1 cellular context compared by ENCODE assay signal in genomic region chr16:81035975-81036750, GRCh38.
TF ChIP-seq lines count a peak whose summit lies in the region.

No MANE protein-coding gene starts in this region.

TF ChIP-seq in HepG2, 621 proteins besides CTCF, POLR2A, EP300 and RAD21 (continued from another document and continues in another):
- TF ChIP-seq, protein P1, sequence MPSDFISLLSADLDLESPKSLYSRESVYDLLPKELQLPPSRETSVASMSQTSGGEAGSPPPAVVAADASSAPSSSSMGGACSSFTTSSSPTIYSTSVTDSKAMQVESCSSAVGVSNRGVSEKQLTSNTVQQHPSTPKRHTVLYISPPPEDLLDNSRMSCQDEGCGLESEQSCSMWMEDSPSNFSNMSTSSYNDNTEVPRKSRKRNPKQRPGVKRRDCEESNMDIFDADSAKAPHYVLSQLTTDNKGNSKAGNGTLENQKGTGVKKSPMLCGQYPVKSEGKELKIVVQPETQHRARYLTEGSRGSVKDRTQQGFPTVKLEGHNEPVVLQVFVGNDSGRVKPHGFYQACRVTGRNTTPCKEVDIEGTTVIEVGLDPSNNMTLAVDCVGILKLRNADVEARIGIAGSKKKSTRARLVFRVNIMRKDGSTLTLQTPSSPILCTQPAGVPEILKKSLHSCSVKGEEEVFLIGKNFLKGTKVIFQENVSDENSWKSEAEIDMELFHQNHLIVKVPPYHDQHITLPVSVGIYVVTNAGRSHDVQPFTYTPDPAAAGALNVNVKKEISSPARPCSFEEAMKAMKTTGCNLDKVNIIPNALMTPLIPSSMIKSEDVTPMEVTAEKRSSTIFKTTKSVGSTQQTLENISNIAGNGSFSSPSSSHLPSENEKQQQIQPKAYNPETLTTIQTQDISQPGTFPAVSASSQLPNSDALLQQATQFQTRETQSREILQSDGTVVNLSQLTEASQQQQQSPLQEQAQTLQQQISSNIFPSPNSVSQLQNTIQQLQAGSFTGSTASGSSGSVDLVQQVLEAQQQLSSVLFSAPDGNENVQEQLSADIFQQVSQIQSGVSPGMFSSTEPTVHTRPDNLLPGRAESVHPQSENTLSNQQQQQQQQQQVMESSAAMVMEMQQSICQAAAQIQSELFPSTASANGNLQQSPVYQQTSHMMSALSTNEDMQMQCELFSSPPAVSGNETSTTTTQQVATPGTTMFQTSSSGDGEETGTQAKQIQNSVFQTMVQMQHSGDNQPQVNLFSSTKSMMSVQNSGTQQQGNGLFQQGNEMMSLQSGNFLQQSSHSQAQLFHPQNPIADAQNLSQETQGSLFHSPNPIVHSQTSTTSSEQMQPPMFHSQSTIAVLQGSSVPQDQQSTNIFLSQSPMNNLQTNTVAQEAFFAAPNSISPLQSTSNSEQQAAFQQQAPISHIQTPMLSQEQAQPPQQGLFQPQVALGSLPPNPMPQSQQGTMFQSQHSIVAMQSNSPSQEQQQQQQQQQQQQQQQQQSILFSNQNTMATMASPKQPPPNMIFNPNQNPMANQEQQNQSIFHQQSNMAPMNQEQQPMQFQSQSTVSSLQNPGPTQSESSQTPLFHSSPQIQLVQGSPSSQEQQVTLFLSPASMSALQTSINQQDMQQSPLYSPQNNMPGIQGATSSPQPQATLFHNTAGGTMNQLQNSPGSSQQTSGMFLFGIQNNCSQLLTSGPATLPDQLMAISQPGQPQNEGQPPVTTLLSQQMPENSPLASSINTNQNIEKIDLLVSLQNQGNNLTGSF (CRISPR knock-in tag; IDR thresholded peaks at IDR 0.05) = peak; percentile 44; the same call in 1 of the 2 replicates
- TF ChIP-seq ZNF883 (CRISPR knock-in tag; IDR thresholded peaks at IDR 0.05; ENCODE audit: not compliant biosample characterization) (peak; percentile 37), HMGA1 (CRISPR knock-in tag; conservative IDR thresholded peaks at IDR 0.05) (no peak), SOX6 (IDR thresholded peaks at IDR 0.05) (no peak), SOX6 (CRISPR knock-in tag; IDR thresholded peaks at IDR 0.05) (no peak), YY1 (IDR thresholded peaks at IDR 0.05; ENCODE audit: insufficient read depth, insufficient replicate concordance, low read depth, low read length) (peak; percentile 51), MXD4 (CRISPR knock-in tag; IDR thresholded peaks at IDR 0.05) (no peak), ZBTB7B (CRISPR knock-in tag; IDR thresholded peaks at IDR 0.05) (no peak), ZNF614 (CRISPR knock-in tag; IDR thresholded peaks at IDR 0.05; ENCODE audit: borderline replicate concordance) (0 out of 2 replicates have a peak, but pooled peaks have one; percentile 43), ZC3H4 (CRISPR knock-in tag; IDR thresholded peaks at IDR 0.05; ENCODE audit: borderline replicate concordance) (no peak), ZNF451 (CRISPR knock-in tag; IDR thresholded peaks at IDR 0.05) (no peak), ZNF891 (CRISPR knock-in tag; IDR thresholded peaks at IDR 0.05) (0 out of 2 replicates have a peak, but pooled peaks have one; percentile 35), ZFP36L1 (CRISPR knock-in tag; IDR thresholded peaks at IDR 0.05) (no peak), NCOA5 (CRISPR knock-in tag; IDR thresholded peaks at IDR 0.05) (no peak), HMGXB4 (CRISPR knock-in tag; IDR thresholded peaks at IDR 0.05; ENCODE audit: borderline replicate concordance in 1 of 2, low read depth in 1 of 2) (peak in 1 of 2 experiments; percentile 5; a peak in 1 of 4 replicates), GLI4 (CRISPR knock-in tag; IDR thresholded peaks at IDR 0.05; ENCODE audit: borderline replicate concordance) (0 out of 2 replicates have a peak, but pooled peaks have one; percentile 5), MEIS1 (CRISPR knock-in tag; IDR thresholded peaks at IDR 0.05; ENCODE audit: borderline replicate concordance) (no peak), MIER2 (CRISPR knock-in tag; IDR thresholded peaks at IDR 0.05) (no peak), IRX3 (CRISPR knock-in tag; IDR thresholded peaks at IDR 0.05; ENCODE audit: borderline replicate concordance, low read depth) (peak; percentile 37; the same call in 1 of the 2 replicates), SMAD3 (CRISPR knock-in tag; IDR thresholded peaks at IDR 0.05) (no peak), KMT2B (CRISPR knock-in tag; IDR thresholded peaks at IDR 0.05) (peak; percentile 36; the same call in 1 of the 2 replicates), ZZZ3 (CRISPR knock-in tag; IDR thresholded peaks at IDR 0.05; ENCODE audit: borderline replicate concordance) (no peak), FOXA3 (CRISPR knock-in tag; IDR thresholded peaks at IDR 0.05) (0 out of 2 replicates have a peak, but pooled peaks have one; percentile 6), MLX (CRISPR knock-in tag; IDR thresholded peaks at IDR 0.05) (no peak), KDM1A (CRISPR knock-in tag; IDR thresholded peaks at IDR 0.05) (no peak), PRDM4 (CRISPR knock-in tag; IDR thresholded peaks at IDR 0.05; ENCODE audit: borderline replicate concordance) (no peak), PHF21A (CRISPR knock-in tag; IDR thresholded peaks at IDR 0.05) (0 out of 2 replicates have a peak, but pooled peaks have one; percentile 14), MTA3 (CRISPR knock-in tag; IDR thresholded peaks at IDR 0.05) (no peak), NONO (IDR thresholded peaks at IDR 0.05) (no peak), NONO (CRISPR knock-in tag; conservative IDR thresholded peaks at IDR 0.05) (0 out of 2 replicates have a peak, but pooled peaks have one; percentile 7), RORA (CRISPR knock-in tag; IDR thresholded peaks at IDR 0.05) (no peak), ASH2L (IDR thresholded peaks at IDR 0.05; ENCODE audit: insufficient read length, low read depth, low read length) (peak; percentile 75), YEATS2 (CRISPR knock-in tag; IDR thresholded peaks at IDR 0.05; ENCODE audit: borderline replicate concordance) (no peak), FIP1L1 (IDR thresholded peaks at IDR 0.05; ENCODE audit: borderline replicate concordance, insufficient read depth, low read depth, low read length) (no peak), MAF1 (CRISPR knock-in tag; IDR thresholded peaks at IDR 0.05; ENCODE audit: borderline replicate concordance) (peak; percentile 20; the same call in 1 of the 2 replicates), ZNF766 (CRISPR knock-in tag; IDR thresholded peaks at IDR 0.05; ENCODE audit: borderline replicate concordance) (peak; percentile 41; the same call in 1 of the 2 replicates), ATF1 (CRISPR knock-in tag; IDR thresholded peaks at IDR 0.05) (no peak), GABPB1 (CRISPR knock-in tag; IDR thresholded peaks at IDR 0.05) (peak; percentile 49; the same call in 1 of the 2 replicates), HNF4G (IDR thresholded peaks at IDR 0.05; ENCODE audit: borderline replicate concordance, low read depth, low read length) (no peak), HNF4G (CRISPR knock-in tag; IDR thresholded peaks at IDR 0.05; ENCODE audit: borderline replicate concordance, low read depth) (no peak; the same call in 1 of the 2 replicates), ZNF432 (CRISPR knock-in tag; IDR thresholded peaks at IDR 0.05; ENCODE audit: borderline replicate concordance) (no peak), ZNF816 (CRISPR knock-in tag; IDR thresholded peaks at IDR 0.05; ENCODE audit: borderline replicate concordance) (no peak), SATB2 (CRISPR knock-in tag; IDR thresholded peaks at IDR 0.05) (peak; percentile 15; the same call in 1 of the 2 replicates), ZNF777 (CRISPR knock-in tag; IDR thresholded peaks at IDR 0.05) (peak; percentile 96), ZNF652 (CRISPR knock-in tag; IDR thresholded peaks at IDR 0.05; ENCODE audit: borderline replicate concordance, low read depth) (no peak), ZNF878 (CRISPR knock-in tag; IDR thresholded peaks at IDR 0.05) (no peak), ZBTB8A (CRISPR knock-in tag; IDR thresholded peaks at IDR 0.05; ENCODE audit: borderline replicate concordance, low read depth) (no peak), ZNF781 (CRISPR knock-in tag; IDR thresholded peaks at IDR 0.05; ENCODE audit: borderline replicate concordance, not compliant biosample characterization) (no peak), ZNF232 (CRISPR knock-in tag; IDR thresholded peaks at IDR 0.05; ENCODE audit: borderline replicate concordance) (0 out of 2 replicates have a peak, but pooled peaks have one; percentile 51), CBX2 (IDR thresholded peaks at IDR 0.05; ENCODE audit: low read depth, low read length) (no peak), CBX2 (CRISPR knock-in tag; IDR thresholded peaks at IDR 0.05; ENCODE audit: low read depth) (no peak), NCOA1 (CRISPR knock-in tag; IDR thresholded peaks at IDR 0.05) (no peak), NFIC (IDR thresholded peaks at IDR 0.05; ENCODE audit: low read length) (no peak), ADNP (CRISPR knock-in tag; IDR thresholded peaks at IDR 0.05) (no peak)
- TF ChIP-seq, protein P2, sequence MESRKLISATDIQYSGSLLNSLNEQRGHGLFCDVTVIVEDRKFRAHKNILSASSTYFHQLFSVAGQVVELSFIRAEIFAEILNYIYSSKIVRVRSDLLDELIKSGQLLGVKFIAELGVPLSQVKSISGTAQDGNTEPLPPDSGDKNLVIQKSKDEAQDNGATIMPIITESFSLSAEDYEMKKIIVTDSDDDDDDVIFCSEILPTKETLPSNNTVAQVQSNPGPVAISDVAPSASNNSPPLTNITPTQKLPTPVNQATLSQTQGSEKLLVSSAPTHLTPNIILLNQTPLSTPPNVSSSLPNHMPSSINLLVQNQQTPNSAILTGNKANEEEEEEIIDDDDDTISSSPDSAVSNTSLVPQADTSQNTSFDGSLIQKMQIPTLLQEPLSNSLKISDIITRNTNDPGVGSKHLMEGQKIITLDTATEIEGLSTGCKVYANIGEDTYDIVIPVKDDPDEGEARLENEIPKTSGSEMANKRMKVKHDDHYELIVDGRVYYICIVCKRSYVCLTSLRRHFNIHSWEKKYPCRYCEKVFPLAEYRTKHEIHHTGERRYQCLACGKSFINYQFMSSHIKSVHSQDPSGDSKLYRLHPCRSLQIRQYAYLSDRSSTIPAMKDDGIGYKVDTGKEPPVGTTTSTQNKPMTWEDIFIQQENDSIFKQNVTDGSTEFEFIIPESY (CRISPR knock-in tag; IDR thresholded peaks at IDR 0.05) = no peak
- TF ChIP-seq, protein P3, sequence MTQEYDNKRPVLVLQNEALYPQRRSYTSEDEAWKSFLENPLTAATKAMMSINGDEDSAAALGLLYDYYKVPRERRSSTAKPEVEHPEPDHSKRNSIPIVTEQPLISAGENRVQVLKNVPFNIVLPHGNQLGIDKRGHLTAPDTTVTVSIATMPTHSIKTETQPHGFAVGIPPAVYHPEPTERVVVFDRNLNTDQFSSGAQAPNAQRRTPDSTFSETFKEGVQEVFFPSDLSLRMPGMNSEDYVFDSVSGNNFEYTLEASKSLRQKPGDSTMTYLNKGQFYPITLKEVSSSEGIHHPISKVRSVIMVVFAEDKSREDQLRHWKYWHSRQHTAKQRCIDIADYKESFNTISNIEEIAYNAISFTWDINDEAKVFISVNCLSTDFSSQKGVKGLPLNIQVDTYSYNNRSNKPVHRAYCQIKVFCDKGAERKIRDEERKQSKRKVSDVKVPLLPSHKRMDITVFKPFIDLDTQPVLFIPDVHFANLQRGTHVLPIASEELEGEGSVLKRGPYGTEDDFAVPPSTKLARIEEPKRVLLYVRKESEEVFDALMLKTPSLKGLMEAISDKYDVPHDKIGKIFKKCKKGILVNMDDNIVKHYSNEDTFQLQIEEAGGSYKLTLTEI (CRISPR knock-in tag; conservative IDR thresholded peaks at IDR 0.05) = no peak
- TF ChIP-seq, protein P4, sequence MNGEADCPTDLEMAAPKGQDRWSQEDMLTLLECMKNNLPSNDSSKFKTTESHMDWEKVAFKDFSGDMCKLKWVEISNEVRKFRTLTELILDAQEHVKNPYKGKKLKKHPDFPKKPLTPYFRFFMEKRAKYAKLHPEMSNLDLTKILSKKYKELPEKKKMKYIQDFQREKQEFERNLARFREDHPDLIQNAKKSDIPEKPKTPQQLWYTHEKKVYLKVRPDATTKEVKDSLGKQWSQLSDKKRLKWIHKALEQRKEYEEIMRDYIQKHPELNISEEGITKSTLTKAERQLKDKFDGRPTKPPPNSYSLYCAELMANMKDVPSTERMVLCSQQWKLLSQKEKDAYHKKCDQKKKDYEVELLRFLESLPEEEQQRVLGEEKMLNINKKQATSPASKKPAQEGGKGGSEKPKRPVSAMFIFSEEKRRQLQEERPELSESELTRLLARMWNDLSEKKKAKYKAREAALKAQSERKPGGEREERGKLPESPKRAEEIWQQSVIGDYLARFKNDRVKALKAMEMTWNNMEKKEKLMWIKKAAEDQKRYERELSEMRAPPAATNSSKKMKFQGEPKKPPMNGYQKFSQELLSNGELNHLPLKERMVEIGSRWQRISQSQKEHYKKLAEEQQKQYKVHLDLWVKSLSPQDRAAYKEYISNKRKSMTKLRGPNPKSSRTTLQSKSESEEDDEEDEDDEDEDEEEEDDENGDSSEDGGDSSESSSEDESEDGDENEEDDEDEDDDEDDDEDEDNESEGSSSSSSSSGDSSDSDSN (CRISPR knock-in tag; IDR thresholded peaks at IDR 0.05) = peak; percentile 63
